ENCODE assay signal across 25 cellular contexts in the genomic region with DNA sequence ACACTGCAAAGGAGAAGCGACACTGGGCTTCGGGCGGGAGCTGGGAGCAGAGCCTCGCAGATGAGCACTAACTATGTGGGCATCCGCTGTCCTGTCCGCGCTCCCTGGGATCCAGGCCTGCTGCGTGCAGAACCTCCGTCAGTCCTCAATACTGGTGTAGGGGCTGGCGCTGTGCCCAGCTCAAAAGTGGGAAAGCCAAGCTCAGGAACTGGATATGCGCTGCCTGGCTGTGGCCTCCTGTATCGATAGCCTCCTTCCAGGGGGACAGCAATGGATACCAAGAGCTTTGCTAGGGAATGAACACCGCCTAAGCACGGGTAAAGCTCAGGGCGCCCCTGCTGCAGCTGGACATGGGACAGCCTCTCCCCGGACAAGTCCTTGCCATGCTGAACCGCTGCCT.
"Had no signal": no experiment of that assay in that cellular context is flagged by ENCODE, and none has a peak within 500 bp of the region (broad histone marks: within the 10 kb centered on the region; RNA-seq: fewer than 3 reads in every experiment).

No MANE protein-coding gene starts in this region.

- ATAC-seq: gastrocnemius medialis; naive thymus-derived CD4-positive, alpha-beta T cell; right cardiac atrium; upper lobe of right lung had no signal

- H3K4me3 ChIP-seq: coronary artery, dorsolateral prefrontal cortex, gastrocnemius medialis, left ventricle myocardium inferior, suprapubic skin, tibial artery, upper lobe of right lung had no signal

- H3K4me1 ChIP-seq: parathyroid adenoma, upper lobe of right lung had no signal

- H3K9me3 ChIP-seq: gastrocnemius medialis, left ventricle myocardium inferior, suprapubic skin, tibial artery, upper lobe of right lung had no signal

- H3K36me3 ChIP-seq: brain microvascular endothelial cell, gastrocnemius medialis, left ventricle myocardium inferior, suprapubic skin, tibial artery, upper lobe of right lung had no signal

- H3K27ac ChIP-seq: brain microvascular endothelial cell, coronary artery, dorsolateral prefrontal cortex, gastrocnemius medialis, left ventricle myocardium inferior, parathyroid adenoma, suprapubic skin, tibial artery, upper lobe of right lung had no signal

- DNase-seq: activated CD4-positive, alpha-beta memory T cell treated with anti-CD3 and anti-CD28 coated beads for 36 hours; activated CD4-positive, alpha-beta T cell treated with anti-CD3 and anti-CD28 coated beads, Interleukin-2, amount 10 ng/mL, durations not matched to agents 24 days and 14 days; activated CD4-positive, CD25-positive, alpha-beta regulatory T cell treated with anti-CD3 and anti-CD28 coated beads, Interleukin-2, amount 50 U/mL, for 72 hours; activated CD8-positive, alpha-beta memory T cell treated with anti-CD3 and anti-CD28 coated beads, Interleukin-2, amount 50 U/mL, for 4 hours; activated gamma-delta T cell treated with Interleukin-2 at 50 U/mL for 16 hours; activated naive CD4-positive, alpha-beta T cell treated with anti-CD3 and anti-CD28 coated beads, Interleukin-2, amount 50 U/mL, for 16 hours; activated T-cell treated with anti-CD3 and anti-CD28 coated beads, Interleukin-2, amount 50 U/mL, for 1 hour; amniotic stem cell; brain microvascular endothelial cell; effector memory CD4-positive, alpha-beta T cell; gastrocnemius medialis; glutamatergic neuron; left ventricle myocardium inferior; midbrain; naive thymus-derived CD4-positive, alpha-beta T cell; occipital lobe; right cardiac atrium; stimulated activated naive CD4-positive, alpha-beta T cell; T1000 had no signal

- H3K27me3 ChIP-seq: brain microvascular endothelial cell, dorsolateral prefrontal cortex, gastrocnemius medialis had no signal
